8 cellular contexts compared by ENCODE assay signal in genomic region chr2:178478442-178479274, GRCh38. TPM values are rescaled to one million over a fixed set of nuclear protein-coding genes. Genes with fewer than 3 reads are reported as not detected.
DNase-seq lines count a peak whose midpoint lies in the region; TF ChIP-seq lines count a peak whose summit lies in the region.

A gene with protein sequence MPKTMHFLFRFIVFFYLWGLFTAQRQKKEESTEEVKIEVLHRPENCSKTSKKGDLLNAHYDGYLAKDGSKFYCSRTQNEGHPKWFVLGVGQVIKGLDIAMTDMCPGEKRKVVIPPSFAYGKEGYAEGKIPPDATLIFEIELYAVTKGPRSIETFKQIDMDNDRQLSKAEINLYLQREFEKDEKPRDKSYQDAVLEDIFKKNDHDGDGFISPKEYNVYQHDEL (minus strand): TSS chr2:178478600. CDS start chr2:178478499, 101 bp downstream.

- H3K36me3 ChIP-seq in Loucy (ENCODE audit: insufficient read depth, low read length): no peaks in the 10 kb centered on the region
- no peaks in the 10 kb centered on the region for H3K36me3 ChIP-seq in stomach smooth muscle (ENCODE audit: control insufficient read depth in 2 of 2, insufficient read depth in 2 of 2, low read length in 2 of 2)

- peaks cover 9% of the 10 kb centered on the region; the same call in 1 of the 2 replicates for H3F3A ChIP-seq in Loucy (ENCODE audit: low read depth)

- H3K27ac ChIP-seq in stomach smooth muscle (ENCODE audit: low read length): peak within 1 kb of the TSS; percentile 99

- peaks cover 31% of the 10 kb centered on the region for H4K20me1 ChIP-seq in Loucy (ENCODE audit: insufficient read depth, low read length, poor library complexity, severe bottlenecking)

- TF ChIP-seq CTCF in Loucy (conservative IDR thresholded peaks at IDR 0.05; ENCODE audit: low read length) (peak; percentile 90), foreskin fibroblast (IDR thresholded peaks at IDR 0.05; ENCODE audit: low read depth, low read length) (peak; percentile 43), neural crest cell (conservative IDR thresholded peaks at IDR 0.05) (peak; percentile 71)

- H3K36me3 Mint-ChIP-seq in neural crest cell (ENCODE audit: low read depth): no peaks in the 10 kb centered on the region

- DNase-seq in ELF-1 (ENCODE audit: low read depth, low spot score) (peak; percentile 88), H4 (ENCODE audit: low spot score) (peak; percentile 53), SHP77 (lab: John Stamatoyannopoulos, UW) (peak; percentile 48 to 49), activated gamma-delta T cell (lab: John Stamatoyannopoulos, UW) (peak; percentile 83), foreskin fibroblast (peak; percentile 82 to 91), neural crest cell (ENCODE audit: low read depth, low spot score) (peak; percentile 64)

- peak within 1 kb of the TSS; percentile 90 for H3K4me3 ChIP-seq in Loucy (ENCODE audit: low read length, poor library complexity, severe bottlenecking)
- peak within 1 kb of the TSS; percentile 87 to 91 for H3K4me3 ChIP-seq in foreskin fibroblast (ENCODE audit: low read depth in 1 of 2, low read length in 2 of 2)
- H3K4me3 ChIP-seq in stomach smooth muscle (ENCODE audit: low read length in 2 of 2): peak within 1 kb of the TSS; percentile 88 to 91

- peak within 1 kb of the TSS; percentile 77 for H3K4me2 ChIP-seq in Loucy (ENCODE audit: low read depth, low read length, poor library complexity, severe bottlenecking)

- no peaks in the 10 kb centered on the region for H3K27me3 ChIP-seq in Loucy (ENCODE audit: insufficient read depth, low read length, poor library complexity, severe bottlenecking)
- no peaks in the 10 kb centered on the region for H3K27me3 ChIP-seq in stomach smooth muscle (ENCODE audit: control insufficient read depth in 1 of 2, insufficient read depth in 2 of 2, low read length in 2 of 2)

- H3K9ac ChIP-seq in Loucy (ENCODE audit: low read depth, low read length, poor library complexity, severe bottlenecking): peak within 1 kb of the TSS; percentile 93
- H3K9ac ChIP-seq in stomach smooth muscle (ENCODE audit: low read length in 2 of 2): peak within 1 kb of the TSS; percentile 94 to 98

- H3K4me1 Mint-ChIP-seq in neural crest cell: peaks cover 56% of the 10 kb centered on the region

- H3K9me2 ChIP-seq in Loucy (replicated peaks; ENCODE audit: low read depth, low read length): no peaks in the 10 kb centered on the region

- peaks cover 58% of the 10 kb centered on the region for H3K79me2 ChIP-seq in Loucy (ENCODE audit: insufficient read depth, low read length)

- no peaks in the 10 kb centered on the region for H3K9me3 Mint-ChIP-seq in neural crest cell

- peak within 1 kb of the TSS; percentile 98 for H2AFZ ChIP-seq in Loucy (ENCODE audit: low read length)

- H3K4me1 ChIP-seq in Loucy (ENCODE audit: insufficient read depth, low read length, poor library complexity, severe bottlenecking) (peaks cover 44% of the 10 kb centered on the region), stomach smooth muscle (ENCODE audit: control insufficient read depth, insufficient read depth, low read length) (peaks cover 16% of the 10 kb centered on the region)

- H3K27ac Mint-ChIP-seq in neural crest cell (ENCODE audit: unreplicated experiment): peak within 1 kb of the TSS; percentile 100

- no peaks in the 10 kb centered on the region for H3K27me3 Mint-ChIP-seq in neural crest cell (ENCODE audit: low read depth)

- H3K9me3 ChIP-seq in Loucy (ENCODE audit: insufficient read depth, low read depth, low read length) (no peaks in the 10 kb centered on the region), stomach smooth muscle (ENCODE audit: control insufficient read depth in 2 of 2, low read length in 2 of 2) (no peaks in the 10 kb centered on the region)

- peak within 1 kb of the TSS; percentile 97 for H3K4me3 Mint-ChIP-seq in neural crest cell

RNA-seq across cellular contexts. Expression of the gene that starts here (rescaled TPM):
- 43.4 and 44.2 TPM in 2 replicates for total RNA-seq in H4 (2014; rRNA removed; shearing (Covaris generic))
- 25.2 and 28.3 TPM in 2 replicates for total RNA-seq in neural crest cell

Comparison
In these comparisons a context has a peak if more than half of its experiments do, and no peak if none do; other contexts are left out.
1. Peak in every context shown above with its lines: DNase-seq, H3K4me3 ChIP-seq and H3K27ac ChIP-seq.